Comparison of ENCODE assay signal across 29 cellular contexts in the genomic region with DNA sequence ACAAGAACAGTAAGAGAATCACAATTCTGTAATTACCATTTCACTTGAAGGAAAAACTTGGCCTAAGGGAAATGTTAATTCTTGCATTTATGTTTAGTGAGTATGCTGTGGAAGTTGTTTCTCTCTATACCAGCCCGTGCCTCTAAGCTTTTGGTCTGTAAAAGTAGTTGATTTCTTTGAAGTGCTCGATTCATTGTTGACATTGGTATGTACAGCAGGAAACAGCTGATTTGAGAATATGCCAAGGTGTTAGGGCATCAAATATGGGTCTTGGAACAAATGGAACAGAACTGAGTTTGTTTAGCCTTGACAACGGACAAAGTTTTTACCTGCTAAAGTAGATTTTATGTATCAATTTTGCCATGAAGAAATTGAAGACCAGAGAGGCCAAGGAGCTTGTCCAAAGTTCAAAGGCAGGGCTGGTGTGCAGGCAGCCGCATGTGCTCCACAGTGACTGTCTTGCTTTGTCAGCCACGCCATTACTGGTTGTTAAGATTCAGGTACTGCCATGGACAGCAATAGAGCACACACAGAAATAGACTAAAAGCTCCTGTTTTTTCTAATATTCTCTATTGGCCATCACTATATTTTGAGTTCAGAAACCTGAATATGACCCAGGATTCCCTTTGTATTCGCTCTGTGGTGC.
"Had no signal": no experiment of that assay in that cellular context is flagged by ENCODE, and none has a peak within 500 bp of the region (broad histone marks: within the 10 kb centered on the region; RNA-seq: fewer than 3 reads in every experiment).

No MANE protein-coding gene starts in this region.

- H3K27ac ChIP-seq: SK-N-MC had no signal

- H3K27me3 Mint-ChIP-seq: activated CD8-positive, alpha-beta memory T cell treated with anti-CD3 and anti-CD28 coated beads, Interleukin-2, amount 10 ng/mL, durations not matched to agents 7 days and 5 days had no signal

- H3K36me3 Mint-ChIP-seq: activated CD8-positive, alpha-beta memory T cell treated with anti-CD3 and anti-CD28 coated beads, Interleukin-2, amount 10 ng/mL, durations not matched to agents 7 days and 5 days; T-cell had no signal

- H3K27ac Mint-ChIP-seq: activated CD8-positive, alpha-beta memory T cell treated with anti-CD3 and anti-CD28 coated beads, Interleukin-2, amount 10 ng/mL, durations not matched to agents 7 days and 5 days; activated naive CD4-positive, alpha-beta T cell treated with anti-CD3 and anti-CD28 coated beads, Interleukin-2, amount 50 U/mL, for 24 hours; activated T-cell treated with anti-CD3 and anti-CD28 coated beads, Interleukin-2, amount 50 U/mL, for 24 hours; activated T-helper 1 cell treated with anti-CD3 and anti-CD28 coated beads, Interleukin-12 subunit alpha, Interleukin-12 subunit beta, Interleukin-2, Interleukin-4 antibody, amounts not matched to agents 30 ng/mL and 10 ng/mL and 1 ng/mL, durations not matched to agents 14 hours and 24 hours and 36 hours; T-cell; WTC11 had no signal

- H3K4me3 ChIP-seq: SK-N-MC had no signal

- H3K9me3 Mint-ChIP-seq: activated T-helper 1 cell treated with anti-CD3 and anti-CD28 coated beads, Interleukin-12 subunit alpha, Interleukin-12 subunit beta, Interleukin-2, Interleukin-4 antibody, amounts not matched to agents 30 ng/mL and 10 ng/mL and 1 ng/mL, durations not matched to agents 14 hours and 24 hours and 36 hours had no signal

- H3K4me3 Mint-ChIP-seq: activated CD8-positive, alpha-beta memory T cell treated with anti-CD3 and anti-CD28 coated beads, Interleukin-2, amount 10 ng/mL, durations not matched to agents 7 days and 5 days; activated naive CD4-positive, alpha-beta T cell treated with anti-CD3 and anti-CD28 coated beads, Interleukin-2, amount 50 U/mL, for 24 hours; activated T-cell treated with anti-CD3 and anti-CD28 coated beads, Interleukin-2, amount 50 U/mL, for 24 hours; activated T-helper 1 cell treated with anti-CD3 and anti-CD28 coated beads, Interleukin-12 subunit alpha, Interleukin-12 subunit beta, Interleukin-2, Interleukin-4 antibody, amounts not matched to agents 30 ng/mL and 10 ng/mL and 1 ng/mL, durations not matched to agents 14 hours and 24 hours and 36 hours; T-cell; WTC11 had no signal

- DNase-seq: activated CD4-positive, alpha-beta T cell treated with anti-CD3 and anti-CD28 coated beads for 48 hours; activated CD4-positive, alpha-beta T cell treated with anti-CD3 and anti-CD28 coated beads, Interleukin-2, amount 50 U/mL, for 48 hours; activated CD4-positive, CD25-positive, alpha-beta regulatory T cell treated with anti-CD3 and anti-CD28 coated beads, Interleukin-2, amount 50 U/mL, for 72 hours; activated CD8-positive, alpha-beta memory T cell treated with anti-CD3 and anti-CD28 coated beads, Interleukin-2, amount 10 ng/mL, durations not matched to agents 7 days and 5 days; activated effector memory CD4-positive, alpha-beta T cell treated with Interleukin-2 at 50 U/mL for 16 hours; activated naive CD4-positive, alpha-beta T cell; activated T-cell treated with anti-CD3 and anti-CD28 coated beads, Interleukin-2, amount 50 U/mL, for 24 hours; aorta; central memory CD4-positive, alpha-beta T cell; Kasumi-1; KBM-7; NCI-H1092; NCI-H1417; NCI-H1694; NCI-H2029; NCI-H2107; NCI-H345; NCI-H510A treated with DMSO at 0.1 percent for 48 hours; NCI-H69; NK-92 treated with Interleukin-12 subunit alpha and Interleukin-12 subunit beta, amount 100 ng/mL, for 24 hours; OCI-M1; RPMI8226; T-cell had no signal

- H3K4me1 Mint-ChIP-seq: activated CD8-positive, alpha-beta memory T cell treated with anti-CD3 and anti-CD28 coated beads, Interleukin-2, amount 10 ng/mL, durations not matched to agents 7 days and 5 days; activated naive CD4-positive, alpha-beta T cell treated with anti-CD3 and anti-CD28 coated beads, Interleukin-2, amount 50 U/mL, for 24 hours; T-cell had no signal

- ATAC-seq: activated CD8-positive, alpha-beta memory T cell treated with anti-CD3 and anti-CD28 coated beads, Interleukin-2, amount 10 ng/mL, durations not matched to agents 7 days and 5 days; Panc1; Right ventricle myocardium inferior; T-cell had no signal
